In the genomic region with DNA sequence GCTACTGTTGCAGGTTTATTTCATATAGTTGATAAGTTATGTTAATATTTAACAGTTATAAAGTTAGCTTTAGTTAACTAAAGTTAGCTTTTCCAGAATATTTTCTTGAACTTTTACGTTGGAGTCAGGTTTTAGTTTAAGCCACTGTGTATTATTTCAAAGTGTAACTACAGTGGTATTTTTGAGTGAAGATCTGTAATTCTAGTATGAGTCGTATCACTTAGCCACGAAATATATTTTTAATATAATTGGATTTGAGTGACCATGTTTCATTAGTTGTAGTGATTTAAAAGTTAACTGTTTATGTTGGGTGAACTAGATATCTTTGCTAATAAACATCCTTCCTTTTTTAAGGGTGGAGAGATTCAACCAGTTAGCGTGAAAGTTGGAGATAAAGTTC, we compare ENCODE assay signal across 10 cellular contexts. TPM values are rescaled to one million over a fixed set of nuclear protein-coding genes. Genes with fewer than 3 reads are reported as not detected.
DNase-seq lines count a peak whose midpoint lies in the region; ATAC-seq, FAIRE-seq and TF ChIP-seq lines count a peak whose summit lies in the region.
"Had no signal": no experiment of that assay in that cellular context is flagged by ENCODE, and none has a peak within 500 bp of the region (broad histone marks: within the 10 kb centered on the region; RNA-seq: fewer than 3 reads in every experiment).

No MANE protein-coding gene starts in this region.

- peaks cover 38% of the 10 kb centered on the region for H3K4me1 Mint-ChIP-seq in stimulated activated naive CD8-positive, alpha-beta T cell treated with anti-CD3 and anti-CD28 coated beads, Interleukin-15, Interleukin-2, amounts not matched to agents 100 ng/mL and 50 ng/mL, for 24 hours (ENCODE audit: low read depth)
- peaks cover 43% of the 10 kb centered on the region for H3K4me1 Mint-ChIP-seq in stimulated activated naive CD8-positive, alpha-beta T cell treated with anti-CD3 and anti-CD28 coated beads, Interleukin-15, amount 100 ng/mL, for 72 hours
- peaks cover 24% of the 10 kb centered on the region for H3K4me1 Mint-ChIP-seq in activated CD8-positive, alpha-beta T cell treated with anti-CD3 and anti-CD28 coated beads for 36 hours (ENCODE audit: low read depth)

- peaks cover 5 to 25% of the 10 kb centered on the region in 2 donors for H3K36me3 ChIP-seq in kidney (ENCODE audit: control insufficient read depth in 1 of 2, insufficient read depth in 2 of 2, low read length in 2 of 2)
- peaks cover 8 to 13% of the 10 kb centered on the region in 2 donors for H3K36me3 ChIP-seq in thyroid gland

- TF ChIP-seq CTCF in activated CD8-positive, alpha-beta T cell treated with anti-CD3 and anti-CD28 coated beads for 36 hours (IDR thresholded peaks at IDR 0.05), result no peak
- TF ChIP-seq CTCF in kidney (IDR thresholded peaks at IDR 0.05; ENCODE audit: borderline replicate concordance, extremely low read depth, insufficient read depth) (no peak), thyroid gland (IDR thresholded peaks at IDR 0.05) (no peak)

- 84 to 90% methylated on average over 4 of the region's 4 CpGs for WGBS in thyroid gland, 2 donors

- H3K27me3 ChIP-seq in thyroid gland, result no peaks in the 10 kb centered on the region

- POLR2A ChIA-PET in activated CD8-positive, alpha-beta T cell treated with anti-CD3 and anti-CD28 coated beads for 36 hours (lab: Charles Lee), result interaction anchor here (0.6 to 8.5 kb wide), 6 partner anchors 10 to 203 kb away, joined by 3 to 81 read pairs (median 24); a partner anchor contains a TSS

- TF ChIP-seq POLR2A in thyroid gland (IDR thresholded peaks at IDR 0.05), result no peak

- peaks cover 66% of the 10 kb centered on the region for H3K36me3 Mint-ChIP-seq in stimulated activated naive CD8-positive, alpha-beta T cell treated with anti-CD3 and anti-CD28 coated beads, Interleukin-15, Interleukin-2, amounts not matched to agents 100 ng/mL and 50 ng/mL, for 24 hours (ENCODE audit: low read depth)
- peaks cover 72% of the 10 kb centered on the region for H3K36me3 Mint-ChIP-seq in activated CD8-positive, alpha-beta T cell treated with anti-CD3 and anti-CD28 coated beads for 36 hours (ENCODE audit: low read depth)

- H3K9me3 Mint-ChIP-seq in stimulated activated naive CD8-positive, alpha-beta T cell treated with anti-CD3 and anti-CD28 coated beads, Interleukin-15, Interleukin-2, amounts not matched to agents 100 ng/mL and 50 ng/mL, for 24 hours, result no peaks in the 10 kb centered on the region
- no peaks in the 10 kb centered on the region for H3K9me3 Mint-ChIP-seq in stimulated activated naive CD8-positive, alpha-beta T cell treated with anti-CD3 and anti-CD28 coated beads, Interleukin-15, amount 100 ng/mL, for 72 hours
- no peaks in the 10 kb centered on the region for H3K9me3 Mint-ChIP-seq in activated CD8-positive, alpha-beta T cell treated with anti-CD3 and anti-CD28 coated beads for 36 hours

- peak overlapping the region; percentile 97 for H3K4me3 Mint-ChIP-seq in stimulated activated naive CD8-positive, alpha-beta T cell treated with anti-CD3 and anti-CD28 coated beads, Interleukin-15, Interleukin-2, amounts not matched to agents 100 ng/mL and 50 ng/mL, for 24 hours
- peak overlapping the region in 1 of 2 donors; percentile 100 for H3K4me3 Mint-ChIP-seq in stimulated activated naive CD8-positive, alpha-beta T cell treated with anti-CD3 and anti-CD28 coated beads, Interleukin-15, amount 100 ng/mL, for 72 hours
- peak overlapping the region; percentile 100 for H3K4me3 Mint-ChIP-seq in activated CD8-positive, alpha-beta T cell treated with anti-CD3 and anti-CD28 coated beads for 36 hours

- no peak for FAIRE-seq in kidney (lab: Jason Lieb, UNC)

- H3K27ac Mint-ChIP-seq in stimulated activated naive CD8-positive, alpha-beta T cell treated with anti-CD3 and anti-CD28 coated beads, Interleukin-15, Interleukin-2, amounts not matched to agents 100 ng/mL and 50 ng/mL, for 24 hours, result peak overlapping the region; percentile 99
- peak overlapping the region in 1 of 2 donors; percentile 94 for H3K27ac Mint-ChIP-seq in stimulated activated naive CD8-positive, alpha-beta T cell treated with anti-CD3 and anti-CD28 coated beads, Interleukin-15, amount 100 ng/mL, for 72 hours
- H3K27ac Mint-ChIP-seq in activated CD8-positive, alpha-beta T cell treated with anti-CD3 and anti-CD28 coated beads for 36 hours, result peak overlapping the region; percentile 99

- H3K27ac ChIP-seq in kidney (ENCODE audit: low read depth in 2 of 2, low read length in 2 of 2), result peak overlapping the region in 1 of 2 donors; percentile 56
- H3K27ac ChIP-seq in thyroid gland, result peak overlapping the region in 1 of 3 donors; percentile 100

- H3K4me1 ChIP-seq in kidney (ENCODE audit: control insufficient read depth in 1 of 2, insufficient read depth in 1 of 2, low read depth in 1 of 2, low read length in 2 of 2) (peaks cover under 1 to 10% of the 10 kb centered on the region in 2 donors), thyroid gland (peaks cover 13 to 21% of the 10 kb centered on the region in 2 donors)

- H3K4me3 ChIP-seq in kidney (ENCODE audit: low read length in 2 of 2) (peak overlapping the region; percentile 25 to 75), thyroid gland (replicated peaks in 1 of 3) (no peak overlapping the region)

- ATAC-seq in stimulated activated naive CD8-positive, alpha-beta T cell treated with anti-CD3 and anti-CD28 coated beads, Interleukin-15, amount 100 ng/mL, for 72 hours, result no peak
- ATAC-seq in activated CD8-positive, alpha-beta T cell treated with anti-CD3 and anti-CD28 coated beads for 36 hours, result no peak

- no peak for DNase-seq in stimulated activated naive CD8-positive, alpha-beta T cell treated with anti-CD3 and anti-CD28 coated beads, Interleukin-15, amount 100 ng/mL, for 72 hours
- no peak for DNase-seq in activated CD8-positive, alpha-beta T cell treated with anti-CD3 and anti-CD28 coated beads for 36 hours
- DNase-seq in kidney (no peak), EL (no peak), thyroid gland (no peak), DMS53 (lab: John Stamatoyannopoulos, UW) (no peak)
- no peak for DNase-seq in activated effector memory CD4-positive, alpha-beta T cell treated with anti-CD3 and anti-CD28 coated beads, Interleukin-2, amount 50 U/mL, for 16 hours
- DNase-seq: Karpas-422, NCI-H510A had no signal

- H3K9me3 ChIP-seq in kidney (ENCODE audit: control insufficient read depth in 1 of 2, low read length in 2 of 2), result no peaks in the 10 kb centered on the region
- H3K9me3 ChIP-seq in thyroid gland, result no peaks in the 10 kb centered on the region

- H3K9ac ChIP-seq in kidney (ENCODE audit: low read length in 2 of 2), result no peak overlapping the region

- intact Hi-C loops in activated CD8-positive, alpha-beta T cell treated with anti-CD3 and anti-CD28 coated beads for 36 hours (cut with micrococcal nuclease), result loop anchor here (5.0 kb wide), 1 partner anchor 70 kb away; no protein-coding TSS in a partner anchor
- intact Hi-C loops in kidney (cut with DNase I), result no loop called here
- intact Hi-C loops in thyroid gland (cut with DNase I), result no loop called here

- CTCF ChIA-PET in activated CD8-positive, alpha-beta T cell treated with anti-CD3 and anti-CD28 coated beads for 36 hours (lab: Charles Lee), result interaction anchor here (0.7 kb wide), 2 partner anchors 11 to 50 kb away, joined by 3 to 4 read pairs; a partner anchor contains a TSS

- H3K27me3 Mint-ChIP-seq in stimulated activated naive CD8-positive, alpha-beta T cell treated with anti-CD3 and anti-CD28 coated beads, Interleukin-15, Interleukin-2, amounts not matched to agents 100 ng/mL and 50 ng/mL, for 24 hours, result no peaks in the 10 kb centered on the region
- no peaks in the 10 kb centered on the region for H3K27me3 Mint-ChIP-seq in stimulated activated naive CD8-positive, alpha-beta T cell treated with anti-CD3 and anti-CD28 coated beads, Interleukin-15, amount 100 ng/mL, for 72 hours
- H3K27me3 Mint-ChIP-seq in activated CD8-positive, alpha-beta T cell treated with anti-CD3 and anti-CD28 coated beads for 36 hours, result no peaks in the 10 kb centered on the region

RNA-seq across cellular contexts. Expression of a gene that starts 2.5 kb away (rescaled TPM):
- 100 to 1,000 TPM; 345 to 356 TPM for total RNA-seq in activated CD8-positive, alpha-beta T cell treated with anti-CD3 and anti-CD28 coated beads for 36 hours
- 78.1 TPM for total RNA-seq in kidney
- 427 TPM for polyA plus RNA-seq in kidney (ENCODE audit: insufficient read depth, low read depth, low replicate concordance)
- 100 to 1,000 TPM in 1 of 4 donors, 10 to 100 TPM in 3; 32.8 to 136 (median 79.8) TPM for total RNA-seq in thyroid gland

RNA-seq across cellular contexts. Expression of a gene that starts 3.0 kb away (rescaled TPM):
- total RNA-seq in activated CD8-positive, alpha-beta T cell treated with anti-CD3 and anti-CD28 coated beads for 36 hours, result 1,000 to 10,000 TPM; 1,034 to 1,051 TPM
- total RNA-seq in kidney (157 TPM), thyroid gland (100 to 1,000 TPM; 125 to 157 (median 151) TPM)
- polyA plus RNA-seq in kidney (ENCODE audit: insufficient read depth, low read depth, low replicate concordance), result 390 TPM

RNA-seq across cellular contexts. Expression of a gene that starts 13.2 kb away (rescaled TPM):
- 10 to 100 TPM; 15.1 to 15.9 TPM for total RNA-seq in activated CD8-positive, alpha-beta T cell treated with anti-CD3 and anti-CD28 coated beads for 36 hours
- total RNA-seq in kidney (23.0 TPM), thyroid gland (10 to 100 TPM; 24.7 to 36.1 (median 28.6) TPM)
- polyA plus RNA-seq in kidney (ENCODE audit: insufficient read depth, low read depth, low replicate concordance), result 16.5 TPM

RNA-seq across cellular contexts. Expression of a gene that starts 49.3 kb away (rescaled TPM):
- 10 to 100 TPM; 14.0 to 14.6 TPM for total RNA-seq in activated CD8-positive, alpha-beta T cell treated with anti-CD3 and anti-CD28 coated beads for 36 hours
- total RNA-seq in kidney, result 28.6 TPM
- 31.2 TPM for polyA plus RNA-seq in kidney (ENCODE audit: insufficient read depth, low read depth, low replicate concordance)
- total RNA-seq in thyroid gland, result 10 to 100 TPM; 27.2 to 38.8 (median 30.0) TPM

Comparison
In these comparisons a context has a peak if more than half of its experiments do, and no peak if none do; other contexts are left out.
1. H3K4me3 ChIP-seq: peak in kidney (2 of 2); none in thyroid gland (0 of 3).